9 cellular contexts compared by ENCODE assay signal in genomic region chr9:126721531-126722098, GRCh38.
DNase-seq lines count a peak whose midpoint lies in the region; ATAC-seq, FAIRE-seq and TF ChIP-seq lines count a peak whose summit lies in the region.
"Had no signal": no experiment of that assay in that cellular context is flagged by ENCODE, and none has a peak within 500 bp of the region (broad histone marks: within the 10 kb centered on the region; RNA-seq: fewer than 3 reads in every experiment).

No MANE protein-coding gene starts in this region.

- peak overlapping the region; percentile 87; the same call in 1 of the 2 replicates for H3K18ac ChIP-seq in H1 (ENCODE audit: extremely low read depth, low read length)

- H3K9me2 ChIP-seq in SK-N-SH, result no peaks in the 10 kb centered on the region

- H2AFZ ChIP-seq in H1 (ENCODE audit: low read length) (peak overlapping the region; percentile 79; the same call in 1 of the 2 replicates), SK-N-SH (ENCODE audit: low read depth) (no peak overlapping the region)

- H3K4me2 ChIP-seq in H1 (ENCODE audit: insufficient read depth in 1 of 2, low read depth in 2 of 2, low read length in 2 of 2), result peak overlapping the region; percentile 50 to 79
- H3K4me2 ChIP-seq in SK-N-SH, result no peak overlapping the region

- H2BK120ac ChIP-seq in H1 (replicated peaks; ENCODE audit: low read depth, low read length), result no peak overlapping the region

- H4K5ac ChIP-seq in H1 (ENCODE audit: insufficient read length, low read depth, low read length), result peak overlapping the region; percentile 68

- peak overlapping the region; percentile 40; the same call in 1 of the 2 replicates for H2BK20ac ChIP-seq in H1 (ENCODE audit: low read length)

- CTCF ChIA-PET in H1 (lab: Charles Lee; ENCODE audit: partially characterized antibody) (interaction anchor here (0.8 to 4.1 kb wide), 5 partner anchors 11 to 41 kb away, joined by 3 to 45 read pairs (median 4); no protein-coding TSS in a partner anchor), SK-N-SH (lab: Yijun Ruan, JAX) (interaction anchor here (1.7 to 6.2 kb wide), 3 partner anchors 15 to 60 kb away, joined by 4 to 66 read pairs (median 10); no protein-coding TSS in a partner anchor)

- H4K20me1 ChIP-seq in H1 (replicated peaks in 1 of 2; ENCODE audit: control insufficient read depth in 1 of 2, insufficient read depth in 2 of 2, low read length in 2 of 2), result peaks cover 0 to 2% of the 10 kb centered on the region in 2 experiments
- no peaks in the 10 kb centered on the region for H4K20me1 ChIP-seq in SK-N-SH (ENCODE audit: insufficient read depth)

- peak overlapping the region; percentile 90; the same call in 1 of the 2 replicates for H2BK5ac ChIP-seq in H1 (ENCODE audit: low read depth, low read length)

- H2AK5ac ChIP-seq in H1 (ENCODE audit: low read depth, low read length), result peak overlapping the region; percentile 97

- no peak overlapping the region for H4K8ac ChIP-seq in H1 (ENCODE audit: extremely low read depth, insufficient read depth, low read length)

- H4K91ac ChIP-seq in H1 (replicated peaks; ENCODE audit: insufficient read length, low read length), result peak overlapping the region; percentile 89

- H2BK15ac ChIP-seq in H1 (ENCODE audit: low read length), result peak overlapping the region; percentile 72; the same call in 1 of the 2 replicates

- no peak for TF ChIP-seq CTCF in GM12875 (IDR thresholded peaks at IDR 0.05; ENCODE audit: borderline replicate concordance, insufficient read depth, low read depth, low read length)
- TF ChIP-seq CTCF in Peyer's patch (IDR thresholded peaks at IDR 0.05), result no peak
- no peak for TF ChIP-seq CTCF in H1 (IDR thresholded peaks at IDR 0.05; ENCODE audit: control extremely low read depth in 1 of 3, insufficient read depth in 1 of 3, low read depth in 1 of 3, low read length in 3 of 3)
- no peak for TF ChIP-seq CTCF in SK-N-SH (IDR thresholded peaks at IDR 0.05)

- no peak overlapping the region for H3K14ac ChIP-seq in H1 (ENCODE audit: insufficient read length)

- H3K4me1 ChIP-seq in Peyer's patch (peaks cover 0 to 16% (median 7%) of the 10 kb centered on the region in 4 donors), H1 (replicated peaks in 1 of 4; ENCODE audit: control insufficient read depth in 3 of 4, insufficient read depth in 4 of 4, low read length in 3 of 4) (peaks cover 7 to 15% (median 12%) of the 10 kb centered on the region in 4 experiments), SK-N-SH (ENCODE audit: control insufficient read depth in 1 of 2, insufficient read depth in 2 of 2, low read depth in 1 of 2, low read length in 1 of 2) (peaks cover 10 to 34% of the 10 kb centered on the region in 2 experiments; a peak in 2 of 4 replicates)

- H3K9me3 ChIP-seq in Peyer's patch, result no peaks in the 10 kb centered on the region
- H3K9me3 ChIP-seq in H1 (ENCODE audit: insufficient read depth in 2 of 2, low read depth in 1 of 2, low read length in 1 of 2), result no peaks in the 10 kb centered on the region
- H3K9me3 ChIP-seq in SK-N-SH, result no peaks in the 10 kb centered on the region

- no peaks in the 10 kb centered on the region for H3F3A ChIP-seq in SK-N-SH (replicated peaks; ENCODE audit: insufficient read depth)

- no peak overlapping the region for H3K4ac ChIP-seq in H1 (replicated peaks; ENCODE audit: insufficient read length, low read depth, low read length)

- no peak overlapping the region for H3K56ac ChIP-seq in H1 (replicated peaks; ENCODE audit: insufficient read length, low read depth, low read length)

- H3K79me2 ChIP-seq in H1 (ENCODE audit: control insufficient read depth in 1 of 2, insufficient read depth in 2 of 2, low read length in 2 of 2), result no peaks in the 10 kb centered on the region
- H3K79me2 ChIP-seq in SK-N-SH (ENCODE audit: insufficient read depth), result no peaks in the 10 kb centered on the region

- TF ChIP-seq EP300 in H1 (IDR thresholded peaks at IDR 0.05; ENCODE audit: borderline replicate concordance in 1 of 2, low read depth in 2 of 2, low read length in 2 of 2) (no peak), SK-N-SH (IDR thresholded peaks at IDR 0.05; ENCODE audit: borderline replicate concordance in 1 of 2, low read depth in 1 of 2, low read length in 1 of 2) (peak in 1 of 2 experiments; percentile 53; a peak in 2 of 4 replicates)

- FAIRE-seq in H1 (lab: Jason Lieb, UNC), result no peak

- H3K79me1 ChIP-seq in H1 (ENCODE audit: low read depth, low read length), result no peaks in the 10 kb centered on the region

- POLR2A ChIA-PET in H1 (lab: Charles Lee; ENCODE audit: partially characterized antibody), result no interaction called here
- POLR2A ChIA-PET in SK-N-SH (lab: Yijun Ruan, JAX), result no interaction called here

- TF ChIP-seq RAD21 in H1 (IDR thresholded peaks at IDR 0.05 in 1 of 2, conservative IDR thresholded peaks at IDR 0.05 in 1 of 2; ENCODE audit: low read depth in 2 of 2, low read length in 2 of 2), result no peak
- no peak for TF ChIP-seq RAD21 in SK-N-SH (IDR thresholded peaks at IDR 0.05; ENCODE audit: low read length)

- no peak overlapping the region for H3K23ac ChIP-seq in H1 (ENCODE audit: insufficient read length)

- no peaks in the 10 kb centered on the region for H3K36me3 ChIP-seq in Peyer's patch
- H3K36me3 ChIP-seq in H1 (ENCODE audit: control insufficient read depth in 2 of 4, insufficient read depth in 4 of 4, low read length in 3 of 4), result no peaks in the 10 kb centered on the region
- H3K36me3 ChIP-seq in SK-N-SH (replicated peaks in 1 of 2; ENCODE audit: control insufficient read depth in 1 of 2, insufficient read depth in 2 of 2, low read length in 1 of 2), result no peaks in the 10 kb centered on the region

- peak in 2 of 3 donors; percentile 51 to 56 for DNase-seq in Peyer's patch
- DNase-seq in H1 (ENCODE audit: low read depth in 1 of 2, low spot score in 2 of 2), result no peak
- DNase-seq in renal cortical epithelial cell (ENCODE audit: low read depth), result peak; percentile 72
- DNase-seq in SK-N-SH, result no peak
- DNase-seq: NCI-H1048 had no signal

- ATAC-seq in GM18867 (IDR thresholded peaks at IDR 0.05; ENCODE audit: unreplicated experiment) (no peak), HG03097 (IDR thresholded peaks at IDR 0.05; ENCODE audit: low FRiP score, unreplicated experiment) (no peak), GM19467 (IDR thresholded peaks at IDR 0.05; ENCODE audit: unreplicated experiment) (no peak)

- TF ChIP-seq POLR2A in Peyer's patch (IDR thresholded peaks at IDR 0.05), result no peak
- no peak for TF ChIP-seq POLR2A in H1 (IDR thresholded peaks at IDR 0.05; ENCODE audit: control extremely low read depth in 1 of 2, low read depth in 2 of 2, low read length in 2 of 2)

- H3K9ac ChIP-seq in H1 (replicated peaks in 1 of 4; ENCODE audit: extremely low read depth in 1 of 4, low read depth in 3 of 4, low read length in 3 of 4) (no peak overlapping the region), SK-N-SH (no peak overlapping the region)

- H3K23me2 ChIP-seq in H1 (ENCODE audit: low read depth, low read length), result peaks cover 13% of the 10 kb centered on the region; the same call in 1 of the 2 replicates

- peak overlapping the region; percentile 97 for H2BK12ac ChIP-seq in H1 (ENCODE audit: low read depth, low read length)

- H3K4me3 ChIP-seq in GM12875 (ENCODE audit: low read depth, low read length) (peak overlapping the region; percentile 59), Peyer's patch (peak overlapping the region in 2 of 4 donors; percentile 61 to 87), H1 (ENCODE audit: extremely low read depth in 1 of 4, insufficient read depth in 2 of 4, low read depth in 3 of 4, low read length in 4 of 4) (peak overlapping the region; percentile 49 to 92 (median 56); a peak in 5 of 8 replicates), SK-N-SH (ENCODE audit: low read depth in 2 of 2, low read length in 1 of 2) (no peak overlapping the region)

- H3K27ac ChIP-seq in Peyer's patch (peak overlapping the region; percentile 74 to 99 (median 92)), H1 (ENCODE audit: low read depth, low read length) (no peak overlapping the region), SK-N-SH (ENCODE audit: low read depth in 2 of 2, low read length in 1 of 2) (no peak overlapping the region; a peak in 1 of 4 replicates)

- H3K27me3 ChIP-seq in Peyer's patch (peaks cover 0 to 3% of the 10 kb centered on the region in 2 donors), H1 (replicated peaks in 1 of 4; ENCODE audit: control insufficient read depth in 3 of 4, extremely low read depth in 1 of 4, insufficient read depth in 3 of 4, low read length in 3 of 4) (peaks cover 3 to 26% (median 20%) of the 10 kb centered on the region in 4 experiments), SK-N-SH (ENCODE audit: insufficient read depth) (peaks cover 12% of the 10 kb centered on the region; the same call in 1 of the 2 replicates)

- WGBS in H1 (ENCODE audit: extremely low coverage in 1 of 2, insufficient coverage in 1 of 2, insufficient read length in 1 of 2, insufficient replicate concordance in 2 of 2, low coverage in 1 of 2, low lambda C conversion rate in 2 of 2, missing lambda C conversion rate in 1 of 2), 2 experiments, result 74% methylated on average over 6 of the region's 6 CpGs; no CpG with 5 or more reads in 1 of the 2 experiments
- WGBS in SK-N-SH (ENCODE audit: low lambda C conversion rate), result 88% methylated on average over 6 of the region's 6 CpGs

TF ChIP-seq in H1, 55 proteins besides CTCF, POLR2A, EP300 and RAD21:
- TF ChIP-seq SP4 (IDR thresholded peaks at IDR 0.05; ENCODE audit: low read length), result no peak
- no peak for TF ChIP-seq SUZ12 (IDR thresholded peaks at IDR 0.05; ENCODE audit: low read length)
- no peak for TF ChIP-seq JUND (IDR thresholded peaks at IDR 0.05; ENCODE audit: low read length)

TF ChIP-seq in SK-N-SH, 30 proteins besides CTCF, POLR2A, EP300 and RAD21:
- no peak for TF ChIP-seq RXRA (IDR thresholded peaks at IDR 0.05; ENCODE audit: borderline replicate concordance, low read depth)
TF ChIP-seq in SK-N-SH: peak in this region for 0.

Comparison
In these comparisons a context has a peak if more than half of its experiments do, and no peak if none do; other contexts are left out.
1. H3K4me3 ChIP-seq: peak in GM12875 (single experiment) and H1 (4 of 4); none in SK-N-SH (0 of 2).
2. DNase-seq: peak in Peyer's patch (2 of 3) and renal cortical epithelial cell (single experiment); none in H1 (0 of 2) and SK-N-SH (single experiment).
3. H3K27ac ChIP-seq: peak in Peyer's patch (4 of 4); none in H1 (single experiment) and SK-N-SH (0 of 2).